Comparison of ENCODE assay signal across 8 cellular contexts in the genomic region with DNA sequence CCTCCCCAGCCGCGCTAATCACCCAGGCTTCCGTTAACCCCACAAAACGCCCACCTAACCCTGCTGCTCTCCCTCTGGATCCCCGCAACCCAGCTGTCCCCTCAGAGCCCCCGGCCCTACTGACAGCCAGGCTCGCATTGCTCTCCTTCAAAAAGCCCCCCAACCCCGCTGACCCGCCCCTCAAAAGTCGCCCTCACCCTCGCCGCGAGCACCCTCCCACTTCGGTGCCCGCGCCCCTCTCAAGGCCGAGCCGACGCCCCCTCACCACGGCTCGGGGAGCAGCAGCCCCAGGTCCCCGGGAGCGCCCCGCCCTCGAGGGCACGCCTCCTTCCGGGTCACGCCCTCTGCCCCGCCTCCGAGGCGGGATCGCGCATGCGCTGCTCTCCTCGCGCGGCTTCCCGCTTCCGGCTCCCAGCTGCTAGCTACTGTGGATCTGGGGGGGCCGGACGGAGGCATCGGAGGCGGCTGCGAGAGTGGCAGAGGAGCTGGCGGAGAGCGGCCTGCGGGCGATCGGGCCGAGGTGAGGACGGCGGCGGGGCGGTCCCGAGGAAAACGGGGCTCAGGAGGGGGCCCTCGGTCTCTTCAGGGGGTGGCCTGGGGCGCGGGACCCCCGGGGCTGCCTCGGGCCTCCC. TPM values are rescaled to one million over a fixed set of nuclear protein-coding genes. Genes with fewer than 3 reads are reported as not detected.
DNase-seq lines count a peak whose midpoint lies in the region; TF ChIP-seq lines count a peak whose summit lies in the region.

No MANE protein-coding gene starts in this region.

- peak overlapping the region; percentile 96 for H3K4me3 ChIP-seq in GM23248

- H3K9ac ChIP-seq in GM23248, result peak overlapping the region; percentile 90

- peak overlapping the region; percentile 89 for H2AFZ ChIP-seq in GM23248

- H3K79me2 ChIP-seq in GM23248 (ENCODE audit: insufficient read depth), result peaks cover 49% of the 10 kb centered on the region

- peak overlapping the region; percentile 93 for H3K4me2 ChIP-seq in GM23248 (ENCODE audit: unreplicated experiment)

- H3K27me3 Mint-ChIP-seq in nephron progenitor cell (ENCODE audit: low read depth, poor library complexity), result peaks cover 19% of the 10 kb centered on the region

- H3K27me3 ChIP-seq in GM23248 (replicated peaks; ENCODE audit: insufficient read depth), result no peaks in the 10 kb centered on the region

- no peak overlapping the region for H3K27ac Mint-ChIP-seq in nephron progenitor cell

- 1% methylated on average over 47 to 58 of the region's 61 CpGs for WGBS in GM23248 (ENCODE audit: low coverage in 1 of 2, low lambda C conversion rate in 2 of 2, missing lambda C conversion rate in 2 of 2), 2 experiments

- 0 out of 2 replicates have a peak, but pooled peaks cover 1% of the 10 kb centered on the region for H3F3A ChIP-seq in GM23248 (ENCODE audit: insufficient read depth)

- H3K4me3 Mint-ChIP-seq in nephron progenitor cell, result peak overlapping the region; percentile 94

- H3K9me3 ChIP-seq in GM23248 (ENCODE audit: low read depth), result no peaks in the 10 kb centered on the region

- no peaks in the 10 kb centered on the region for H4K20me1 ChIP-seq in GM23248 (ENCODE audit: insufficient read depth)

- DNase-seq in DMS53 (lab: John Stamatoyannopoulos, UW) (peak; percentile 90), GM23248 (peak; percentile 94), LoVo (ENCODE audit: low spot score) (peak; percentile 92), RWPE1 (ENCODE audit: low spot score) (peak; percentile 88), activated gamma-delta T cell (lab: John Stamatoyannopoulos, UW) (peak; percentile 91), fibroblast of the conjunctiva (ENCODE audit: low read depth) (peak; percentile 83), nephron progenitor cell (peak; percentile 94)
- DNase-seq in stimulated activated naive CD4-positive, alpha-beta T cell treated with Interleukin-2 at 50 U/mL for 16 hours (lab: John Stamatoyannopoulos, UW), result peak; percentile 69

- CTCF ChIA-PET in RWPE1 (lab: Yijun Ruan, JAX), result no interaction called here

- H3K4me1 Mint-ChIP-seq in nephron progenitor cell, result peaks cover 31% of the 10 kb centered on the region

- in situ Hi-C loops in GM23248 (cut with MboI), result no loop called here

- no peaks in the 10 kb centered on the region for H3K9me2 ChIP-seq in GM23248 (ENCODE audit: insufficient read depth)

- TF ChIP-seq CTCF in RWPE1 (conservative IDR thresholded peaks at IDR 0.05; ENCODE audit: low read depth), result no peak
- TF ChIP-seq CTCF in nephron progenitor cell (IDR thresholded peaks at IDR 0.05), result no peak

- POLR2A ChIA-PET in RWPE1 (lab: Yijun Ruan, JAX; ENCODE audit: low non-redundant PET), result interaction anchor here (0.7 kb wide), 1 partner anchor 494 kb away, joined by 3 read pairs; the partner anchor contains the start of gene LRRC8E

- no peaks in the 10 kb centered on the region for H3K36me3 Mint-ChIP-seq in nephron progenitor cell (ENCODE audit: low read depth)

- peaks cover 16% of the 10 kb centered on the region; the same call in 1 of the 2 replicates for H3K4me1 ChIP-seq in GM23248 (ENCODE audit: insufficient read depth)

- H3K9me3 Mint-ChIP-seq in nephron progenitor cell, result no peaks in the 10 kb centered on the region

- 0 out of 2 replicates have a peak overlapping the region, but pooled peaks have one; percentile 1 for H3K27ac ChIP-seq in GM23248
- H3K27ac ChIP-seq in RWPE1, result peak overlapping the region; percentile 75

- H3K36me3 ChIP-seq in GM23248 (ENCODE audit: low read depth), result no peaks in the 10 kb centered on the region

RNA-seq across cellular contexts. Expression of gene ARHGEF18, which starts 46.1 kb away (rescaled TPM):
- total RNA-seq in GM23248 (2014; rRNA removed; shearing (Covaris generic)), result 23.3 and 33.8 TPM in 2 replicates
- 9.5 and 10.6 TPM in 2 replicates for polyA plus RNA-seq in GM23248 (2016; fragmentation: Nextera tagmentation; extraction: Ambion mirVana)

Comparison
In these comparisons a context has a peak if more than half of its experiments do, and no peak if none do; other contexts are left out.
1. Peak in every context shown above with its lines: DNase-seq, H3K4me3 ChIP-seq and H3K27ac ChIP-seq.